In genomic region chr10:79150444-79150754, GRCh38 we compare ENCODE assay signal across 8 cellular contexts.
DNase-seq lines count a peak whose midpoint lies in the region; ATAC-seq and TF ChIP-seq lines count a peak whose summit lies in the region.

No MANE protein-coding gene starts in this region.

- DNase-seq in activated CD4-positive, alpha-beta T cell treated with anti-CD3 and anti-CD28 coated beads, Interleukin-2, amount 10 ng/mL, durations not matched to agents 24 days and 14 days: no peak
- no peak for DNase-seq in activated CD4-positive, alpha-beta T cell treated with anti-CD3 and anti-CD28 coated beads, Interleukin-2, amount 50 U/mL, for 48 hours
- no peak for DNase-seq in lung (ENCODE audit: low spot score)
- DNase-seq in foreskin fibroblast: no peak
- no peak for DNase-seq in erythroblast (lab: John Stamatoyannopoulos, UW)
- no peak for DNase-seq in hepatic stellate cell (ENCODE audit: low spot score)

- ATAC-seq in lung (ENCODE audit: insufficient read depth, low FRiP score): no peak

- H3K4me3 Mint-ChIP-seq in activated CD4-positive, alpha-beta T cell treated with anti-CD3 and anti-CD28 coated beads, Interleukin-2, amount 10 ng/mL, durations not matched to agents 24 days and 14 days: peak overlapping the region; percentile 41

- no peaks in the 10 kb centered on the region for H3K27me3 Mint-ChIP-seq in activated CD4-positive, alpha-beta T cell treated with anti-CD3 and anti-CD28 coated beads, Interleukin-2, amount 10 ng/mL, durations not matched to agents 24 days and 14 days

- H3K27me3 ChIP-seq in lung (ENCODE audit: control insufficient read depth, insufficient read depth) (no peaks in the 10 kb centered on the region), subcutaneous abdominal adipose tissue (ENCODE audit: control insufficient read depth in 5 of 5, insufficient read depth in 4 of 5, low read length in 5 of 5) (no peaks in the 10 kb centered on the region)

- intact Hi-C loops in activated CD4-positive, alpha-beta T cell treated with anti-CD3 and anti-CD28 coated beads, Interleukin-2, amount 10 ng/mL, durations not matched to agents 24 days and 14 days (cut with micrococcal nuclease): no loop called here

- H3K9me3 ChIP-seq in lung (ENCODE audit: control insufficient read depth in 2 of 2, insufficient read depth in 1 of 2, low read length in 1 of 2) (no peaks in the 10 kb centered on the region), subcutaneous abdominal adipose tissue (ENCODE audit: control insufficient read depth in 5 of 5, low read length in 5 of 5) (no peaks in the 10 kb centered on the region)

- peaks cover 32% of the 10 kb centered on the region for H3K4me1 Mint-ChIP-seq in activated CD4-positive, alpha-beta T cell treated with anti-CD3 and anti-CD28 coated beads, Interleukin-2, amount 10 ng/mL, durations not matched to agents 24 days and 14 days

- peak overlapping the region; percentile 55 for H3K27ac ChIP-seq in adipose tissue (ENCODE audit: low read depth, low read length)
- H3K27ac ChIP-seq in lung (ENCODE audit: low read depth in 1 of 2, low read length in 1 of 2): peak overlapping the region; percentile 90 to 95
- H3K27ac ChIP-seq in subcutaneous abdominal adipose tissue (ENCODE audit: low read depth, low read length): peak overlapping the region; percentile 99

- WGBS in adipose tissue, 3 donors: 69 to 92% (median 81%) methylated on average over 1 of the region's 1 CpG
- 64 to 74% methylated on average over 1 of the region's 1 CpG for WGBS in lung, 2 donors

- TF ChIP-seq POLR2A in erythroblast (IDR thresholded peaks at IDR 0.05; ENCODE audit: low read length): no peak

- no peak for TF ChIP-seq CTCF in lung (IDR thresholded peaks at IDR 0.05; ENCODE audit: control extremely low read depth, extremely low read depth)
- TF ChIP-seq CTCF in foreskin fibroblast (IDR thresholded peaks at IDR 0.05; ENCODE audit: low read depth, low read length): no peak

- peak overlapping the region; percentile 10 to 80 (median 69) for H3K9ac ChIP-seq in subcutaneous abdominal adipose tissue (ENCODE audit: low read length in 5 of 5)

- H3K4me1 ChIP-seq in lung (ENCODE audit: control insufficient read depth in 2 of 2, insufficient read depth in 2 of 2, low read length in 2 of 2) (peaks cover 51 to 79% of the 10 kb centered on the region in 2 donors), subcutaneous abdominal adipose tissue (ENCODE audit: control insufficient read depth in 5 of 5, insufficient read depth in 5 of 5, low read length in 5 of 5) (peaks cover 47 to 100% (median 99%) of the 10 kb centered on the region in 5 donors)

- H3K36me3 ChIP-seq in lung (ENCODE audit: control insufficient read depth in 2 of 2, insufficient read depth in 2 of 2, low read length in 2 of 2) (no peaks in the 10 kb centered on the region), subcutaneous abdominal adipose tissue (ENCODE audit: control insufficient read depth in 5 of 5, insufficient read depth in 5 of 5, low read length in 5 of 5) (peaks cover 0 to 7% (median 0%) of the 10 kb centered on the region in 5 donors)

- H3K4me3 ChIP-seq in lung: no peak overlapping the region
- H3K4me3 ChIP-seq in subcutaneous abdominal adipose tissue (ENCODE audit: low read depth in 1 of 5, low read length in 5 of 5): no peak overlapping the region
- no peak overlapping the region for H3K4me3 ChIP-seq in foreskin fibroblast (ENCODE audit: low read depth in 1 of 2, low read length in 2 of 2)

- H3K27ac Mint-ChIP-seq in activated CD4-positive, alpha-beta T cell treated with anti-CD3 and anti-CD28 coated beads, Interleukin-2, amount 10 ng/mL, durations not matched to agents 24 days and 14 days: peak overlapping the region; percentile 26

- no peaks in the 10 kb centered on the region for H3K9me3 Mint-ChIP-seq in activated CD4-positive, alpha-beta T cell treated with anti-CD3 and anti-CD28 coated beads, Interleukin-2, amount 10 ng/mL, durations not matched to agents 24 days and 14 days

- no peaks in the 10 kb centered on the region for H3K36me3 Mint-ChIP-seq in activated CD4-positive, alpha-beta T cell treated with anti-CD3 and anti-CD28 coated beads, Interleukin-2, amount 10 ng/mL, durations not matched to agents 24 days and 14 days (ENCODE audit: low read depth)
